In genomic region chr4:127880764-127881564, GRCh38 we compare ENCODE assay signal across 1 cellular context.
TF ChIP-seq lines count a peak whose summit lies in the region.

PLK4 (plus strand) TSS chr4:127880893; CDS start chr4:127881135, 242 bp downstream.

TF ChIP-seq in HEK293, 187 proteins besides CTCF, POLR2A, EP300 and RAD21 (continued from another document and continues in another):
- TF ChIP-seq, protein P1, sequence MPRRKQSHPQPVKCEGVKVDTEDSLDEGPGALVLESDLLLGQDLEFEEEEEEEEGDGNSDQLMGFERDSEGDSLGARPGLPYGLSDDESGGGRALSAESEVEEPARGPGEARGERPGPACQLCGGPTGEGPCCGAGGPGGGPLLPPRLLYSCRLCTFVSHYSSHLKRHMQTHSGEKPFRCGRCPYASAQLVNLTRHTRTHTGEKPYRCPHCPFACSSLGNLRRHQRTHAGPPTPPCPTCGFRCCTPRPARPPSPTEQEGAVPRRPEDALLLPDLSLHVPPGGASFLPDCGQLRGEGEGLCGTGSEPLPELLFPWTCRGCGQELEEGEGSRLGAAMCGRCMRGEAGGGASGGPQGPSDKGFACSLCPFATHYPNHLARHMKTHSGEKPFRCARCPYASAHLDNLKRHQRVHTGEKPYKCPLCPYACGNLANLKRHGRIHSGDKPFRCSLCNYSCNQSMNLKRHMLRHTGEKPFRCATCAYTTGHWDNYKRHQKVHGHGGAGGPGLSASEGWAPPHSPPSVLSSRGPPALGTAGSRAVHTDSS (tag by site-specific recombination; IDR thresholded peaks at IDR 0.05): no peak
- TF ChIP-seq ZNF548 (tag by site-specific recombination; IDR thresholded peaks at IDR 0.05) (no peak), ZNF561 (tag by site-specific recombination; IDR thresholded peaks at IDR 0.05; ENCODE audit: borderline replicate concordance) (no peak), ZNF10 (tag by site-specific recombination; IDR thresholded peaks at IDR 0.05) (no peak), ZSCAN30 (tag by site-specific recombination; IDR thresholded peaks at IDR 0.05) (0 out of 2 replicates have a peak, but pooled peaks have one; percentile 20), ZNF677 (tag by site-specific recombination; IDR thresholded peaks at IDR 0.05) (no peak), ZNF211 (tag by site-specific recombination; IDR thresholded peaks at IDR 0.05; ENCODE audit: low read depth) (no peak), ZNF777 (tag by site-specific recombination; IDR thresholded peaks at IDR 0.05; ENCODE audit: borderline replicate concordance) (0 out of 2 replicates have a peak, but pooled peaks have one; percentile 42), ZXDB (tag by site-specific recombination; IDR thresholded peaks at IDR 0.05) (peak; percentile 93), BCL11A (tag by site-specific recombination; IDR thresholded peaks at IDR 0.05; ENCODE audit: low read depth) (no peak), KLF17 (tag by site-specific recombination; IDR thresholded peaks at IDR 0.05) (peak; percentile 54; the same call in 1 of the 2 replicates), ZNF433 (tag by site-specific recombination; IDR thresholded peaks at IDR 0.05; ENCODE audit: low read depth) (no peak), ZNF48 (tag by site-specific recombination; IDR thresholded peaks at IDR 0.05) (no peak), ZNF311 (tag by site-specific recombination; IDR thresholded peaks at IDR 0.05; ENCODE audit: borderline replicate concordance) (no peak), PRDM1 (tag by site-specific recombination; IDR thresholded peaks at IDR 0.05) (no peak), MYNN (tag by site-specific recombination; IDR thresholded peaks at IDR 0.05; ENCODE audit: borderline replicate concordance) (no peak), ZBTB20 (tag by site-specific recombination; IDR thresholded peaks at IDR 0.05) (peak; percentile 51; the same call in 1 of the 2 replicates), OSR2 (tag by site-specific recombination; IDR thresholded peaks at IDR 0.05) (peak; percentile 47), ZBTB48 (tag by site-specific recombination; IDR thresholded peaks at IDR 0.05) (peak; percentile 73), ZNF843 (tag by site-specific recombination; IDR thresholded peaks at IDR 0.05) (peak; percentile 17; the same call in 1 of the 2 replicates), ZBTB11 (tag by site-specific recombination; conservative IDR thresholded peaks at IDR 0.05; ENCODE audit: low read depth) (peak; percentile 59), GLIS1 (tag by site-specific recombination; IDR thresholded peaks at IDR 0.05) (peak; percentile 36), SALL2 (tag by site-specific recombination; IDR thresholded peaks at IDR 0.05; ENCODE audit: borderline replicate concordance) (no peak), ZNF132 (tag by site-specific recombination; IDR thresholded peaks at IDR 0.05; ENCODE audit: borderline replicate concordance) (no peak), SP7 (tag by site-specific recombination; IDR thresholded peaks at IDR 0.05) (peak; percentile 87; the same call in 1 of the 2 replicates), ZNF366 (tag by site-specific recombination; conservative IDR thresholded peaks at IDR 0.05) (0 out of 2 replicates have a peak, but pooled peaks have one; percentile 33), ZNF26 (tag by site-specific recombination; IDR thresholded peaks at IDR 0.05) (no peak), ZNF707 (tag by site-specific recombination; IDR thresholded peaks at IDR 0.05) (no peak), ZNF292 (tag by site-specific recombination; IDR thresholded peaks at IDR 0.05; ENCODE audit: borderline replicate concordance, low read depth) (no peak), ZNF221 (tag by site-specific recombination; IDR thresholded peaks at IDR 0.05; ENCODE audit: borderline replicate concordance) (no peak), ZNF23 (tag by site-specific recombination; IDR thresholded peaks at IDR 0.05; ENCODE audit: borderline replicate concordance) (no peak), ZNF529 (tag by site-specific recombination; IDR thresholded peaks at IDR 0.05; ENCODE audit: insufficient replicate concordance) (no peak), ZNF202 (tag by site-specific recombination; IDR thresholded peaks at IDR 0.05; ENCODE audit: borderline replicate concordance) (no peak), ZNF146 (tag by site-specific recombination; IDR thresholded peaks at IDR 0.05) (no peak), ZNF114 (tag by site-specific recombination; IDR thresholded peaks at IDR 0.05) (no peak)
- TF ChIP-seq, protein P2, sequence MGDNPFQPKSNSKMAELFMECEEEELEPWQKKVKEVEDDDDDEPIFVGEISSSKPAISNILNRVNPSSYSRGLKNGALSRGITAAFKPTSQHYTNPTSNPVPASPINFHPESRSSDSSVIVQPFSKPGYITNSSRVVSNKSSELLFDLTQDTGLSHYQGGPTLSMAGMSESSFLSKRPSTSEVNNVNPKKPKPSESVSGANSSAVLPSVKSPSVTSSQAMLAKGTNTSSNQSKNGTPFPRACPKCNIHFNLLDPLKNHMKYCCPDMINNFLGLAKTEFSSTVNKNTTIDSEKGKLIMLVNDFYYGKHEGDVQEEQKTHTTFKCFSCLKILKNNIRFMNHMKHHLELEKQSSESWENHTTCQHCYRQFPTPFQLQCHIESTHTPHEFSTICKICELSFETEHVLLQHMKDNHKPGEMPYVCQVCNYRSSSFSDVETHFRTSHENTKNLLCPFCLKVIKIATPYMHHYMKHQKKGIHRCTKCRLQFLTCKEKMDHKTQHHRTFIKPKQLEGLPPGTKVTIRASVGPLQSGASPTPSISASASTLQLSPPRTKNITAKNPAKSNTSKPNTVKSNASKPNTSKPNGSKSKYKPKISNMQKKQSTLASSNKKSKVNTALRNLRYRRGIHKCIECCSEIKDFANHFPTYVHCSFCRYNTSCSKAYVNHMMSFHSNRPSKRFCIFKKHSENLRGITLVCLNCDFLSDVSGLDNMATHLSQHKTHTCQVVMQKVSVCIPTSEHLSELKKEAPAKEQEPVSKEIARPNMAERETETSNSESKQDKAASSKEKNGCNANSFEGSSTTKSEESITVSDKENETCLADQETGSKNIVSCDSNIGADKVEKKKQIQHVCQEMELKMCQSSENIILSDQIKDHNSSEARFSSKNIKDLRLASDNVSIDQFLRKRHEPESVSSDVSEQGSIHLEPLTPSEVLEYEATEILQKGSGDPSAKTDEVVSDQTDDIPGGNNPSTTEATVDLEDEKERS (tag by site-specific recombination; IDR thresholded peaks at IDR 0.05): no peak
- TF ChIP-seq, protein P3, sequence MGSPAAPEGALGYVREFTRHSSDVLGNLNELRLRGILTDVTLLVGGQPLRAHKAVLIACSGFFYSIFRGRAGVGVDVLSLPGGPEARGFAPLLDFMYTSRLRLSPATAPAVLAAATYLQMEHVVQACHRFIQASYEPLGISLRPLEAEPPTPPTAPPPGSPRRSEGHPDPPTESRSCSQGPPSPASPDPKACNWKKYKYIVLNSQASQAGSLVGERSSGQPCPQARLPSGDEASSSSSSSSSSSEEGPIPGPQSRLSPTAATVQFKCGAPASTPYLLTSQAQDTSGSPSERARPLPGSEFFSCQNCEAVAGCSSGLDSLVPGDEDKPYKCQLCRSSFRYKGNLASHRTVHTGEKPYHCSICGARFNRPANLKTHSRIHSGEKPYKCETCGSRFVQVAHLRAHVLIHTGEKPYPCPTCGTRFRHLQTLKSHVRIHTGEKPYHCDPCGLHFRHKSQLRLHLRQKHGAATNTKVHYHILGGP (tag by site-specific recombination; IDR thresholded peaks at IDR 0.05): no peak
- TF ChIP-seq, protein P4, sequence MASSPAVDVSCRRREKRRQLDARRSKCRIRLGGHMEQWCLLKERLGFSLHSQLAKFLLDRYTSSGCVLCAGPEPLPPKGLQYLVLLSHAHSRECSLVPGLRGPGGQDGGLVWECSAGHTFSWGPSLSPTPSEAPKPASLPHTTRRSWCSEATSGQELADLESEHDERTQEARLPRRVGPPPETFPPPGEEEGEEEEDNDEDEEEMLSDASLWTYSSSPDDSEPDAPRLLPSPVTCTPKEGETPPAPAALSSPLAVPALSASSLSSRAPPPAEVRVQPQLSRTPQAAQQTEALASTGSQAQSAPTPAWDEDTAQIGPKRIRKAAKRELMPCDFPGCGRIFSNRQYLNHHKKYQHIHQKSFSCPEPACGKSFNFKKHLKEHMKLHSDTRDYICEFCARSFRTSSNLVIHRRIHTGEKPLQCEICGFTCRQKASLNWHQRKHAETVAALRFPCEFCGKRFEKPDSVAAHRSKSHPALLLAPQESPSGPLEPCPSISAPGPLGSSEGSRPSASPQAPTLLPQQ (tag by site-specific recombination; IDR thresholded peaks at IDR 0.05): no peak; the same call in 1 of the 2 replicates
- TF ChIP-seq, protein P5, sequence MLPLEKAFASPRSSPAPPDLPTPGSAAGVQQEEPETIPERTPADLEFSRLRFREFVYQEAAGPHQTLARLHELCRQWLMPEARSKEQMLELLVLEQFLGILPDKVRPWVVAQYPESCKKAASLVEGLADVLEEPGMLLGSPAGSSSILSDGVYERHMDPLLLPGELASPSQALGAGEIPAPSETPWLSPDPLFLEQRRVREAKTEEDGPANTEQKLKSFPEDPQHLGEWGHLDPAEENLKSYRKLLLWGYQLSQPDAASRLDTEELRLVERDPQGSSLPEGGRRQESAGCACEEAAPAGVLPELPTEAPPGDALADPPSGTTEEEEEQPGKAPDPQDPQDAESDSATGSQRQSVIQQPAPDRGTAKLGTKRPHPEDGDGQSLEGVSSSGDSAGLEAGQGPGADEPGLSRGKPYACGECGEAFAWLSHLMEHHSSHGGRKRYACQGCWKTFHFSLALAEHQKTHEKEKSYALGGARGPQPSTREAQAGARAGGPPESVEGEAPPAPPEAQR (tag by site-specific recombination; IDR thresholded peaks at IDR 0.05): no peak
- TF ChIP-seq, protein P6, sequence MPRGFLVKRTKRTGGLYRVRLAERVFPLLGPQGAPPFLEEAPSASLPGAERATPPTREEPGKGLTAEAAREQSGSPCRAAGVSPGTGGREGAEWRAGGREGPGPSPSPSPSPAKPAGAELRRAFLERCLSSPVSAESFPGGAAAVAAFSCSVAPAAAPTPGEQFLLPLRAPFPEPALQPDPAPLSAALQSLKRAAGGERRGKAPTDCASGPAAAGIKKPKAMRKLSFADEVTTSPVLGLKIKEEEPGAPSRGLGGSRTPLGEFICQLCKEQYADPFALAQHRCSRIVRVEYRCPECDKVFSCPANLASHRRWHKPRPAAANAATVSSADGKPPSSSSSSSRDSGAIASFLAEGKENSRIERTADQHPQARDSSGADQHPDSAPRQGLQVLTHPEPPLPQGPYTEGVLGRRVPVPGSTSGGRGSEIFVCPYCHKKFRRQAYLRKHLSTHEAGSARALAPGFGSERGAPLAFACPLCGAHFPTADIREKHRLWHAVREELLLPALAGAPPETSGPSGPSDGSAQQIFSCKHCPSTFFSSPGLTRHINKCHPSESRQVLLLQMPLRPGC (tag by site-specific recombination; IDR thresholded peaks at IDR 0.05): no peak; the same call in 1 of the 2 replicates
- TF ChIP-seq, protein P7, sequence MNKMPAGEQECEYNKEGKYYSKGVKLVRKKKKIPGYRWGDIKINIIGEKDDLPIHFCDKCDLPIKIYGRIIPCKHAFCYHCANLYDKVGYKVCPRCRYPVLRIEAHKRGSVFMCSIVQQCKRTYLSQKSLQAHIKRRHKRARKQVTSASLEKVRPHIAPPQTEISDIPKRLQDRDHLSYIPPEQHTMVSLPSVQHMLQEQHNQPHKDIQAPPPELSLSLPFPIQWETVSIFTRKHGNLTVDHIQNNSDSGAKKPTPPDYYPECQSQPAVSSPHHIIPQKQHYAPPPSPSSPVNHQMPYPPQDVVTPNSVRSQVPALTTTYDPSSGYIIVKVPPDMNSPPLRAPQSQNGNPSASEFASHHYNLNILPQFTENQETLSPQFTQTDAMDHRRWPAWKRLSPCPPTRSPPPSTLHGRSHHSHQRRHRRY (tag by site-specific recombination; IDR thresholded peaks at IDR 0.05): no peak
- TF ChIP-seq, protein P8, sequence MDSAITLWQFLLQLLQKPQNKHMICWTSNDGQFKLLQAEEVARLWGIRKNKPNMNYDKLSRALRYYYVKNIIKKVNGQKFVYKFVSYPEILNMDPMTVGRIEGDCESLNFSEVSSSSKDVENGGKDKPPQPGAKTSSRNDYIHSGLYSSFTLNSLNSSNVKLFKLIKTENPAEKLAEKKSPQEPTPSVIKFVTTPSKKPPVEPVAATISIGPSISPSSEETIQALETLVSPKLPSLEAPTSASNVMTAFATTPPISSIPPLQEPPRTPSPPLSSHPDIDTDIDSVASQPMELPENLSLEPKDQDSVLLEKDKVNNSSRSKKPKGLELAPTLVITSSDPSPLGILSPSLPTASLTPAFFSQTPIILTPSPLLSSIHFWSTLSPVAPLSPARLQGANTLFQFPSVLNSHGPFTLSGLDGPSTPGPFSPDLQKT (IDR thresholded peaks at IDR 0.05; ENCODE audit: borderline replicate concordance, low read depth, low read length): no peak
